1 cellular context compared by ENCODE assay signal in genomic region chr4:109315818-109316217, GRCh38.
TF ChIP-seq lines count a peak whose summit lies in the region.

No MANE protein-coding gene starts in this region.

TF ChIP-seq in GM23338, 12 proteins besides CTCF, POLR2A, EP300 and RAD21 (continued from another document):
- TF ChIP-seq ZNF462 (CRISPR knock-in tag; IDR thresholded peaks at IDR 0.05) (no peak), ETS1 (IDR thresholded peaks at IDR 0.05) (no peak), EZH2phosphoT487 (IDR thresholded peaks at IDR 0.05; ENCODE audit: unreplicated experiment) (no peak), REST (IDR thresholded peaks at IDR 0.05; ENCODE audit: unreplicated experiment) (no peak), CREB1 (CRISPR knock-in tag; IDR thresholded peaks at IDR 0.05; ENCODE audit: low read depth) (no peak), STAT1 (IDR thresholded peaks at IDR 0.05; ENCODE audit: unreplicated experiment) (no peak), ZNF114 (CRISPR knock-in tag; IDR thresholded peaks at IDR 0.05) (no peak)
